Comparison of ENCODE assay signal across 18 cellular contexts in the genomic region with DNA sequence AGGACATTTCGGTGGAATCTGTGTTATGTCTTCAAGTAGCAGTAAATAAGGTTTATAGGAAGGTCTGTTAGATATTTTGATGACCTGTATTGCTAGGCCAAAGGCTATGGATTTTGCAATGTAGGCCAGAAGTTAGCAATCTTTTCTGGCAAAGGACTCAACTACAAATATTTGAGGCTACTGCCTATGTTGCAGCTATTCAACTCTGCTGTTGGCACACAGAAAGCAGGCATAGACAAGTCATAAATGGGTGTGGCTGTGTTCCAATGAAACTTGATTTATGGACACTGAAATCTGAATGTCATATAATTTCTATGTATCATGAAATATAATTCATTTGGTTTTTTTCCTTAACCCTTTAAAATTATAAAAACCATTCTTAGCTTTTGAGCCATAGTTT.
DNase-seq lines count a peak whose midpoint lies in the region; ATAC-seq and TF ChIP-seq lines count a peak whose summit lies in the region.
"Had no signal": no experiment of that assay in that cellular context is flagged by ENCODE, and none has a peak within 500 bp of the region (broad histone marks: within the 10 kb centered on the region; RNA-seq: fewer than 3 reads in every experiment).

No MANE protein-coding gene starts in this region.

- peak; percentile 76 for DNase-seq in HS-5 (ENCODE audit: low read depth)
- peak; percentile 9 to 17 for DNase-seq in T47D (ENCODE audit: low read depth in 1 of 2, low spot score in 1 of 2)
- DNase-seq in left ventricle myocardium inferior: no peak
- peak; percentile 62 for DNase-seq in stromal cell of bone marrow (ENCODE audit: low read depth)
- no peak for DNase-seq in CD8-positive, alpha-beta memory T cell
- no peak for DNase-seq in NCI-H446 treated with DMSO at 0.1 percent for 48 hours (lab: John Stamatoyannopoulos, UW)
- no peak for DNase-seq in NCI-H2196 (lab: John Stamatoyannopoulos, UW; ENCODE audit: unreplicated experiment)
- DNase-seq: activated B cell treated with CpG ODN at 0.5 μM for 24 hours; activated CD8-positive, alpha-beta memory T cell treated with anti-CD3 and anti-CD28 coated beads, Interleukin-2, amount 50 U/mL, for 48 hours; activated naive CD8-positive, alpha-beta T cell treated with anti-CD3 and anti-CD28 coated beads for 36 hours; Calu3; dermis blood vessel endothelial cell; NCI-H2081 treated with DMSO at 0.1 percent for 48 hours; nephron progenitor cell; spleen had no signal

- POLR2A ChIA-PET in CD8-positive, alpha-beta memory T cell (lab: Charles Lee): no interaction called here

- H3K27ac ChIP-seq in left ventricle myocardium inferior (replicated peaks): peak overlapping the region; percentile 5
- no peak overlapping the region for H3K27ac ChIP-seq in CD8-positive, alpha-beta memory T cell (ENCODE audit: low read depth, low read length)
- H3K27ac ChIP-seq: spleen had no signal

- no peaks in the 10 kb centered on the region for H3K4me1 Mint-ChIP-seq in CD8-positive, alpha-beta memory T cell
- H3K4me1 Mint-ChIP-seq: activated B cell treated with CpG ODN at 0.5 μM for 24 hours; activated naive CD8-positive, alpha-beta T cell treated with anti-CD3 and anti-CD28 coated beads for 36 hours had no signal

- peaks cover 52% of the 10 kb centered on the region for H3K4me1 ChIP-seq in left ventricle myocardium inferior
- H3K4me1 ChIP-seq in CD8-positive, alpha-beta memory T cell (ENCODE audit: insufficient read depth, low read length): no peaks in the 10 kb centered on the region
- H3K4me1 ChIP-seq: spleen had no signal

- H3K9me3 ChIP-seq in left ventricle myocardium inferior (replicated peaks): peaks cover 4% of the 10 kb centered on the region
- H3K9me3 ChIP-seq in CD8-positive, alpha-beta memory T cell (ENCODE audit: low read length): no peaks in the 10 kb centered on the region
- H3K9me3 ChIP-seq: spleen, thoracic aorta had no signal

- H3K36me3 Mint-ChIP-seq in CD8-positive, alpha-beta memory T cell: peaks cover 0 to 1% (median 0%) of the 10 kb centered on the region in 3 donors
- H3K36me3 Mint-ChIP-seq: activated naive CD8-positive, alpha-beta T cell treated with anti-CD3 and anti-CD28 coated beads for 36 hours had no signal

- H3K4me3 Mint-ChIP-seq in CD8-positive, alpha-beta memory T cell: no peak overlapping the region
- H3K4me3 Mint-ChIP-seq: activated B cell treated with CpG ODN at 0.5 μM for 24 hours; activated naive CD8-positive, alpha-beta T cell treated with anti-CD3 and anti-CD28 coated beads for 36 hours; nephron progenitor cell had no signal

- peaks cover 8 to 28% of the 10 kb centered on the region in 2 donors for H3K27me3 Mint-ChIP-seq in CD8-positive, alpha-beta memory T cell

- H3K9me3 Mint-ChIP-seq in CD8-positive, alpha-beta memory T cell: no peaks in the 10 kb centered on the region
- H3K9me3 Mint-ChIP-seq: activated B cell treated with CpG ODN at 0.5 μM for 24 hours; activated naive CD8-positive, alpha-beta T cell treated with anti-CD3 and anti-CD28 coated beads for 36 hours; nephron progenitor cell had no signal

- H3K36me3 ChIP-seq in left ventricle myocardium inferior: no peaks in the 10 kb centered on the region
- no peaks in the 10 kb centered on the region for H3K36me3 ChIP-seq in CD8-positive, alpha-beta memory T cell (ENCODE audit: insufficient read depth, low read length)
- H3K36me3 ChIP-seq: spleen, thoracic aorta had no signal

- H3K27ac Mint-ChIP-seq in CD8-positive, alpha-beta memory T cell: no peak overlapping the region
- H3K27ac Mint-ChIP-seq: activated B cell treated with CpG ODN at 0.5 μM for 24 hours; activated naive CD8-positive, alpha-beta T cell treated with anti-CD3 and anti-CD28 coated beads for 36 hours had no signal

- CTCF ChIA-PET in CD8-positive, alpha-beta memory T cell (lab: Charles Lee): no interaction called here

- H3K27me3 ChIP-seq in left ventricle myocardium inferior (ENCODE audit: low read depth): no peaks in the 10 kb centered on the region
- H3K27me3 ChIP-seq in CD8-positive, alpha-beta memory T cell (ENCODE audit: insufficient read depth, low read length, poor library complexity, severe bottlenecking): no peaks in the 10 kb centered on the region
- H3K27me3 ChIP-seq: spleen had no signal

- no peak for ATAC-seq in GM18511 (IDR thresholded peaks at IDR 0.05; ENCODE audit: unreplicated experiment)
- ATAC-seq: K562 had no signal

- intact Hi-C loops in left ventricle myocardium inferior (cut with micrococcal nuclease): no loop called here

- H3K4me3 ChIP-seq in left ventricle myocardium inferior: no peak overlapping the region
- no peak overlapping the region for H3K4me3 ChIP-seq in CD8-positive, alpha-beta memory T cell (ENCODE audit: low read length)
- H3K4me3 ChIP-seq: K562, spleen, thoracic aorta had no signal

- in situ Hi-C loops in T47D (cut with HindIII; ENCODE audit: low pct_unique_long_range_greater_than_20kb, low sequenced_read_pairs): no loop called here

- no peak for TF ChIP-seq CTCF in left ventricle myocardium inferior (IDR thresholded peaks at IDR 0.05; ENCODE audit: borderline replicate concordance)

Comparison
In these comparisons a context has a peak if more than half of its experiments do, and no peak if none do; other contexts are left out.
1. DNase-seq: peak in HS-5 (single experiment), T47D (2 of 2) and stromal cell of bone marrow (single experiment); none in left ventricle myocardium inferior (single experiment), CD8-positive, alpha-beta memory T cell (0 of 5), NCI-H446 treated with DMSO at 0.1 percent for 48 hours (single experiment) and NCI-H2196 (single experiment).